In the genomic region with DNA sequence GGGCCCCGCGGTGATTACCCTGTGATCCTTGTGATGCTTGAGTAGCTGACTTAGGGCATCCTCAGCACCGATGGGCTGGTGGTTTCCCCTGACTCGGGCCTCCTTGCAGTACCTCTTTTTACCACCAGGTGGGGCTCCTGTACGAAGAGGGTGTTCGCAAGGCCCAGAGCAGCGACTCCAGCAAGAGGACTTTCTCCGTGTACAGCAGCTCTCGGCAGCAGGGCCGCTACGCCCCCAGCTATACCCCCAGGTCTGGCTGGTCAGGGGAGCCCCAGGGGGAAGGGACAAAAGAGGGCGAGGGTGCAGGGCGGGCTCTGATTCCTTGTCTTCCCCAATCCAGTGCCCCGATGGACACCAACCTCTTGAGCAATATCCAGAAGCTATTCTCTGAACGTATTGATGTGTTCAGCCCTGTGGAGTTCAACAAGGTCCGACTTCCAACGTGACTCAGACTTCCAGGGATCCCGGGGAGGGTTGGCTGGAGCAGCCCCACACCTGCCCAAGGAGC, we compare ENCODE assay signal across 8 cellular contexts. TPM values are rescaled to one million over a fixed set of nuclear protein-coding genes. Genes with fewer than 3 reads are reported as not detected.
DNase-seq lines count a peak whose midpoint lies in the region; ATAC-seq and TF ChIP-seq lines count a peak whose summit lies in the region.

No MANE protein-coding gene starts in this region.

- H3K9ac ChIP-seq in BLaER1 treated with 17β-estradiol and CSF1 and Interleukin-3, amounts not matched to agents 10 nM and 100 nM, result peak overlapping the region in 8 of 11 experiments; percentile 27 to 61 (median 46); a peak in 12 of 22 replicates

- H3K9me3 Mint-ChIP-seq in MCF 10A (ENCODE audit: unreplicated experiment), result no peaks in the 10 kb centered on the region

- peak; percentile 62 to 96 for DNase-seq in HAP-1 (ENCODE audit: low spot score in 2 of 2)
- peak; percentile 72 for DNase-seq in NCI-H226
- peak; percentile 90 for DNase-seq in WERI-Rb-1
- peak; percentile 87 for DNase-seq in MCF 10A (ENCODE audit: unreplicated experiment)
- DNase-seq in iris pigment epithelial cell (ENCODE audit: low read depth), result peak; percentile 81
- DNase-seq in stimulated activated CD4-positive, alpha-beta T cell treated with anti-CD3 and anti-CD28 coated beads, Interleukin-15, amount 100 ng/mL, for 1 hour (ENCODE audit: low read depth in 1 of 2, low spot score in 1 of 2), result peak; percentile 92 to 95

- peaks cover 0 to 76% (median 36%) of the 10 kb centered on the region in 11 experiments; a peak in 19 of 22 replicates for H4K20me1 ChIP-seq in BLaER1 treated with 17β-estradiol and CSF1 and Interleukin-3, amounts not matched to agents 10 nM and 100 nM

- peaks cover 11% of the 10 kb centered on the region for H3K4me1 Mint-ChIP-seq in MCF 10A (ENCODE audit: insufficient read depth, unreplicated experiment)

- H3K36me3 Mint-ChIP-seq in MCF 10A (ENCODE audit: insufficient read depth, unreplicated experiment), result peaks cover 21% of the 10 kb centered on the region

- TF ChIP-seq CTCF in WERI-Rb-1 (IDR thresholded peaks at IDR 0.05; ENCODE audit: low read depth, low read length), result peak; percentile 92
- TF ChIP-seq CTCF in MCF 10A (IDR thresholded peaks at IDR 0.05; ENCODE audit: unreplicated experiment), result peak; percentile 91

- H3K4me1 ChIP-seq in BLaER1 treated with 17β-estradiol and CSF1 and Interleukin-3, amounts not matched to agents 10 nM and 100 nM, result peaks cover 27 to 55% (median 45%) of the 10 kb centered on the region in 10 experiments
- H3K4me1 ChIP-seq in HAP-1, result peaks cover 13% of the 10 kb centered on the region

- H3K27ac Mint-ChIP-seq in MCF 10A (ENCODE audit: low read depth, unreplicated experiment), result no peak overlapping the region

- peaks cover 32 to 52% (median 43%) of the 10 kb centered on the region in 11 experiments for H3K36me3 ChIP-seq in BLaER1 treated with 17β-estradiol and CSF1 and Interleukin-3, amounts not matched to agents 10 nM and 100 nM
- H3K36me3 ChIP-seq in HAP-1 (replicated peaks), result peaks cover 17% of the 10 kb centered on the region
- H3K36me3 ChIP-seq in WERI-Rb-1, result peaks cover 10% of the 10 kb centered on the region; the same call in 1 of the 2 replicates

- no peaks in the 10 kb centered on the region for H3K27me3 Mint-ChIP-seq in MCF 10A (ENCODE audit: insufficient read depth, unreplicated experiment)

- H3K27me3 ChIP-seq in BLaER1 treated with 17β-estradiol and CSF1 and Interleukin-3, amounts not matched to agents 10 nM and 100 nM, result no peaks in the 10 kb centered on the region
- H3K27me3 ChIP-seq in HAP-1 (ENCODE audit: low read depth), result no peaks in the 10 kb centered on the region
- no peaks in the 10 kb centered on the region for H3K27me3 ChIP-seq in WERI-Rb-1 (ENCODE audit: insufficient read depth, low read depth, severe bottlenecking)

- BruUV-seq in MCF 10A (replicated peaks; lab: Mats Ljungman, UMichigan), result no TSS peak

- no peak for ATAC-seq in GM21717 (IDR thresholded peaks at IDR 0.05; ENCODE audit: unreplicated experiment)

- no peaks in the 10 kb centered on the region for H3K9me3 ChIP-seq in BLaER1 treated with 17β-estradiol and CSF1 and Interleukin-3, amounts not matched to agents 10 nM and 100 nM (replicated peaks in 1 of 11)
- H3K9me3 ChIP-seq in HAP-1 (no peaks in the 10 kb centered on the region), WERI-Rb-1 (ENCODE audit: severe bottlenecking) (no peaks in the 10 kb centered on the region)

- H3K4me2 ChIP-seq in BLaER1 treated with 17β-estradiol and CSF1 and Interleukin-3, amounts not matched to agents 10 nM and 100 nM, result peak overlapping the region; percentile 18 to 100 (median 98); a peak in 21 of 22 replicates

- intact Hi-C loops in MCF 10A (cut with micrococcal nuclease), result loop anchor here (2.0 to 10.0 kb wide), 2 partner anchors 144 to 196 kb away; a partner anchor contains a TSS

- CTCF ChIA-PET in MCF 10A (lab: Yijun Ruan, JAX), result interaction anchor here (0.5 to 5.1 kb wide), 20 partner anchors 11 to 678 kb away, joined by 3 to 94 read pairs (median 3); a partner anchor contains a TSS

- H3K4me3 Mint-ChIP-seq in MCF 10A (ENCODE audit: unreplicated experiment), result no peak overlapping the region

- in situ Hi-C loops in HAP-1 (cut with MboI; ENCODE audit: low sequenced_read_pairs), result loop anchor here (10.0 to 25.0 kb wide), 2 partner anchors 266 to 848 kb away; a partner anchor contains a TSS

- POLR2A ChIA-PET in MCF 10A (lab: Yijun Ruan, JAX), result interaction anchor here (0.6 to 5.8 kb wide), 14 partner anchors 8 to 262 kb away, joined by 3 to 63 read pairs (median 4); a partner anchor contains a TSS

- 0 out of 22 replicates have a peak overlapping the region, but pooled peaks of 1 of the 11 experiments have one; percentile 2 for H3K27ac ChIP-seq in BLaER1 treated with 17β-estradiol and CSF1 and Interleukin-3, amounts not matched to agents 10 nM and 100 nM
- no peak overlapping the region for H3K27ac ChIP-seq in WERI-Rb-1

- H3K4me3 ChIP-seq in BLaER1 treated with 17β-estradiol and CSF1 and Interleukin-3, amounts not matched to agents 10 nM and 100 nM, result no peak overlapping the region
- H3K4me3 ChIP-seq in HAP-1 (no peak overlapping the region), WERI-Rb-1 (ENCODE audit: low read depth, low read length) (no peak overlapping the region)

RNA-seq across cellular contexts. Expression of a gene that starts 1.3 kb away (rescaled TPM):
- 8.5 and 14.0 TPM in 2 replicates for total RNA-seq in MCF 10A (2022)

RNA-seq across cellular contexts. Expression of a gene that starts 7.1 kb away (rescaled TPM):
- 22.0 and 23.6 TPM in 2 replicates for total RNA-seq in MCF 10A (2022)

RNA-seq across cellular contexts. Expression of a gene that starts 11.5 kb away (rescaled TPM):
- total RNA-seq in MCF 10A (2022), result 1,049 and 1,269 TPM in 2 replicates

RNA-seq across cellular contexts. Expression of a gene that starts 11.7 kb away (rescaled TPM):
- total RNA-seq in MCF 10A (2022), result 76.9 and 79.0 TPM in 2 replicates

RNA-seq across cellular contexts. Expression of a gene that starts 14.4 kb away (rescaled TPM):
- 56.1 and 77.0 TPM in 2 replicates for total RNA-seq in MCF 10A (2022)
